Comparison of ENCODE assay signal across 8 cellular contexts in genomic region chr19:12365372-12366162, GRCh38. TPM values are rescaled to one million over a fixed set of nuclear protein-coding genes. Genes with fewer than 3 reads are reported as not detected.
DNase-seq lines count a peak whose midpoint lies in the region; ATAC-seq and TF ChIP-seq lines count a peak whose summit lies in the region.

Gene ZNF442, minus strand, starts transcription at chr19:12365683. Its CDS starts 2,052 bp downstream, at chr19:12363631.

- H3K4me1 ChIP-seq in testis: peaks cover 4% of the 10 kb centered on the region

- peak within 1 kb of the TSS; percentile 72 to 90 for H3K4me3 ChIP-seq in testis

- peak; percentile 89 for ATAC-seq in GM21576 (IDR thresholded peaks at IDR 0.05; ENCODE audit: unreplicated experiment)
- peak; percentile 98 for ATAC-seq in omental fat pad (ENCODE audit: low FRiP score)

- no peaks in the 10 kb centered on the region for H3K27me3 ChIP-seq in testis

- peaks cover 6% of the 10 kb centered on the region for H3K9me3 Mint-ChIP-seq in activated naive CD8-positive, alpha-beta T cell treated with anti-CD3 and anti-CD28 coated beads for 36 hours
- peaks cover 11% of the 10 kb centered on the region for H3K9me3 Mint-ChIP-seq in glutamatergic neuron (ENCODE audit: unreplicated experiment)

- no peaks in the 10 kb centered on the region for H3K9me3 ChIP-seq in testis

- intact Hi-C loops in testis (cut with DNase I; ENCODE audit: low total_unique reads): no loop called here

- TF ChIP-seq CTCF in glutamatergic neuron (IDR thresholded peaks at IDR 0.05; ENCODE audit: partially characterized antibody, unreplicated experiment): no peak
- peak in 1 of 3 donors; percentile 22 for TF ChIP-seq CTCF in omental fat pad (IDR thresholded peaks at IDR 0.05)
- peak; percentile 35 to 43 (median 40) for TF ChIP-seq CTCF in testis (IDR thresholded peaks at IDR 0.05)

- TF ChIP-seq POLR2A in testis (IDR thresholded peaks at IDR 0.05): no peak

- peaks cover 17% of the 10 kb centered on the region for H3K4me1 Mint-ChIP-seq in activated naive CD8-positive, alpha-beta T cell treated with anti-CD3 and anti-CD28 coated beads for 36 hours
- peaks cover 2% of the 10 kb centered on the region for H3K4me1 Mint-ChIP-seq in glutamatergic neuron (ENCODE audit: low read depth, unreplicated experiment)

- H3K27ac Mint-ChIP-seq in activated naive CD8-positive, alpha-beta T cell treated with anti-CD3 and anti-CD28 coated beads for 36 hours: peak within 1 kb of the TSS; percentile 85
- H3K27ac Mint-ChIP-seq in glutamatergic neuron (ENCODE audit: unreplicated experiment): peak within 1 kb of the TSS; percentile 64

- H3K36me3 Mint-ChIP-seq in activated naive CD8-positive, alpha-beta T cell treated with anti-CD3 and anti-CD28 coated beads for 36 hours: peaks cover 11% of the 10 kb centered on the region
- peaks cover 9% of the 10 kb centered on the region for H3K36me3 Mint-ChIP-seq in glutamatergic neuron (ENCODE audit: unreplicated experiment)

- WGBS in testis, 2 donors: 0% methylated on average over 25 to 35 of the region's 38 CpGs

- no peaks in the 10 kb centered on the region for H3K36me3 ChIP-seq in testis (ENCODE audit: low read depth, missing control alignments)

- peak; percentile 96 for DNase-seq in DMS53 (lab: John Stamatoyannopoulos, UW)
- DNase-seq in KBM-7: peak; percentile 98
- peak; percentile 91 for DNase-seq in SKM-1 (lab: John Stamatoyannopoulos, UW; ENCODE audit: unreplicated experiment)
- peak; percentile 90 for DNase-seq in activated naive CD8-positive, alpha-beta T cell treated with anti-CD3 and anti-CD28 coated beads for 36 hours
- DNase-seq in glutamatergic neuron: peak; percentile 95
- DNase-seq in omental fat pad (ENCODE audit: low spot score): peak; percentile 77
- peak; percentile 98 for DNase-seq in testis

- H3K27ac ChIP-seq in testis: peak within 1 kb of the TSS; percentile 87 to 91

- peak within 1 kb of the TSS; percentile 96 for H3K4me3 Mint-ChIP-seq in activated naive CD8-positive, alpha-beta T cell treated with anti-CD3 and anti-CD28 coated beads for 36 hours
- H3K4me3 Mint-ChIP-seq in glutamatergic neuron (ENCODE audit: unreplicated experiment): peak within 1 kb of the TSS; percentile 92

- H3K27me3 Mint-ChIP-seq in activated naive CD8-positive, alpha-beta T cell treated with anti-CD3 and anti-CD28 coated beads for 36 hours: no peaks in the 10 kb centered on the region
- peaks cover 9% of the 10 kb centered on the region for H3K27me3 Mint-ChIP-seq in glutamatergic neuron (ENCODE audit: unreplicated experiment)

- in situ Hi-C loops in KBM-7 (cut with MboI; ENCODE audit: low pct_unique_long_range_greater_than_20kb, low sequenced_read_pairs): no loop called here

RNA-seq across cellular contexts. Expression of gene ZNF442, which starts in this region (rescaled TPM):
- 1 to 10 TPM; 1.3 to 1.7 TPM for total RNA-seq in activated naive CD8-positive, alpha-beta T cell treated with anti-CD3 and anti-CD28 coated beads for 36 hours
- total RNA-seq in glutamatergic neuron (ENCODE audit: unreplicated experiment) (1.2 TPM), omental fat pad (1 to 10 TPM; 1.8 to 7.9 (median 3.0) TPM), testis (1 to 10 TPM; 2.7 to 4.9 TPM)
- polyA plus RNA-seq in testis (ENCODE audit: insufficient read depth, low read depth, low replicate concordance): 1.3 TPM

Comparison
In these comparisons a context has a peak if more than half of its experiments do, and no peak if none do; other contexts are left out.
1. Peak in every context shown above with its lines: DNase-seq, ATAC-seq, H3K4me3 ChIP-seq and H3K27ac ChIP-seq.